Comparison of ENCODE assay signal across 1 cellular context in the genomic region with DNA sequence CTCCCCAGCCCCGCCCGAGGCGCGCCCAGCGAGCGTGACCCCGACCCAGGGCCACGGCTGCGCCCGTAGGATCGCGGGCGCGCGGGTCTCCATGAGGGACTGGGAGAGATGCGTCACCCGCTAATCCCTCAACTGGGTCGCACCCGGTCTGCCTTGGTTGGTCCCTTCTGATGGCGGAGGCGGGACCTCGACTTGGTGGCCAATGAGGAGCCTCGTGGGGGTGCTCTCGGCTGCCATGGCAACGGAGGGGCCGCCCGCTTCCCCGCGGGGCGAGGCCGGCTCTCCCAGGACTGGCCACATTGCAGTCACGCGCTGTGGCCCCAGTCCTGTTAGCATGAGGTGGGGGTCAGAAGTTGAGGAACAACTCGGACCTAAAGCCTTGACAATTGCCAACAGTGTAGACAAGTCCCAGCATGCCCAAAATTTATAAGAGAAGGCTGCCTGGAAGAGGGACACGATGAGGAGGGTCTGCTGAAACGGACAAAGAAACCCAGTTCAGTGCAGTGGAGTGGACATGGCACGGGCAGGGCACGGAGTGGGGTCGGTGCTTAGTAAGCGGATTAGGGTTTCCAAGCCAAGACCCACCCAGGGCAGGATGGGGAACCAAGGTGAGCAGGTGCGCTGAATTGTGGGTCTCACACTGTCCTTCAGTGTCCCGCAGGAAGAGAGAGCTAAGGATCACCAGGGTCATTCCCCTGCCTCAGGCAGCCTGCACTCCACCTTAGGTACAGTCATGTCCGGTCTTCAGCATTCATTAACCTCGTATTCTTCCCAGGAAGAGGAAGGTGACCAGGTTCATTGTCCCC.
A peak's percentile ranks its signal among the peaks of the same experiment; 100 is the strongest.
TF ChIP-seq lines count a peak whose summit lies in the region.

No MANE protein-coding gene starts in this region.

TF ChIP-seq in HEK293, 187 proteins besides CTCF, POLR2A, EP300 and RAD21 (continued from another document):
- no peak for TF ChIP-seq ZNF24 (tag by site-specific recombination; IDR thresholded peaks at IDR 0.05)
- peak; percentile 87 for TF ChIP-seq ZNF561 (tag by site-specific recombination; IDR thresholded peaks at IDR 0.05; ENCODE audit: borderline replicate concordance)
- no peak for TF ChIP-seq ZNF266 (tag by site-specific recombination; IDR thresholded peaks at IDR 0.05; ENCODE audit: low read depth)
- TF ChIP-seq ZNF747 (tag by site-specific recombination; IDR thresholded peaks at IDR 0.05) = no peak
- 0 out of 2 replicates have a peak, but pooled peaks have one; percentile 34 for TF ChIP-seq ZBTB7A (tag by site-specific recombination; IDR thresholded peaks at IDR 0.05; ENCODE audit: low read depth)
- TF ChIP-seq, protein P1, sequence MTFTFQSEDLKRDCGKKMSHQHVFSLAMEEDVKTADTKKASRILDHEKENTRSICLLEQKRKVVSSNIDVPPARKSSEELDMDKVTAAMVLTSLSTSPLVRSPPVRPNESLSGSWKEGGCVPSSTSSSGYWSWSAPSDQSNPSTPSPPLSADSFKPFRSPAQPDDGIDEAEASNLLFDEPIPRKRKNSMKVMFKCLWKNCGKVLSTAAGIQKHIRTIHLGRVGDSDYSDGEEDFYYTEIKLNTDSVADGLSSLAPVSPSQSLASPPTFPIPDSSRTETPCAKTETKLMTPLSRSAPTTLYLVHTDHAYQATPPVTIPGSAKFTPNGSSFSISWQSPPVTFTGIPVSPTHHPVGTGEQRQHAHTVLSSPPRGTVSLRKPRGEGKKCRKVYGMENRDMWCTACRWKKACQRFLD (tag by site-specific recombination; IDR thresholded peaks at IDR 0.05) = no peak
- TF ChIP-seq, protein P2, sequence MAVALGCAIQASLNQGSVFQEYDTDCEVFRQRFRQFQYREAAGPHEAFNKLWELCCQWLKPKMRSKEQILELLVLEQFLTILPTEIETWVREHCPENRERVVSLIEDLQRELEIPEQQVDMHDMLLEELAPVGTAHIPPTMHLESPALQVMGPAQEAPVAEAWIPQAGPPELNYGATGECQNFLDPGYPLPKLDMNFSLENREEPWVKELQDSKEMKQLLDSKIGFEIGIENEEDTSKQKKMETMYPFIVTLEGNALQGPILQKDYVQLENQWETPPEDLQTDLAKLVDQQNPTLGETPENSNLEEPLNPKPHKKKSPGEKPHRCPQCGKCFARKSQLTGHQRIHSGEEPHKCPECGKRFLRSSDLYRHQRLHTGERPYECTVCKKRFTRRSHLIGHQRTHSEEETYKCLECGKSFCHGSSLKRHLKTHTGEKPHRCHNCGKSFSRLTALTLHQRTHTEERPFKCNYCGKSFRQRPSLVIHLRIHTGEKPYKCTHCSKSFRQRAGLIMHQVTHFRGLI (tag by site-specific recombination; IDR thresholded peaks at IDR 0.05) = peak; percentile 46; the same call in 1 of the 2 replicates
- TF ChIP-seq ZFP41 (tag by site-specific recombination; IDR thresholded peaks at IDR 0.05; ENCODE audit: borderline replicate concordance) = no peak
- TF ChIP-seq YY1 (tag by site-specific recombination; IDR thresholded peaks at IDR 0.05) = no peak
- TF ChIP-seq ZNF792 (tag by site-specific recombination; IDR thresholded peaks at IDR 0.05) = no peak
- peak; percentile 94 for TF ChIP-seq GLIS2 (tag by site-specific recombination; IDR thresholded peaks at IDR 0.05)
- TF ChIP-seq, protein P3, sequence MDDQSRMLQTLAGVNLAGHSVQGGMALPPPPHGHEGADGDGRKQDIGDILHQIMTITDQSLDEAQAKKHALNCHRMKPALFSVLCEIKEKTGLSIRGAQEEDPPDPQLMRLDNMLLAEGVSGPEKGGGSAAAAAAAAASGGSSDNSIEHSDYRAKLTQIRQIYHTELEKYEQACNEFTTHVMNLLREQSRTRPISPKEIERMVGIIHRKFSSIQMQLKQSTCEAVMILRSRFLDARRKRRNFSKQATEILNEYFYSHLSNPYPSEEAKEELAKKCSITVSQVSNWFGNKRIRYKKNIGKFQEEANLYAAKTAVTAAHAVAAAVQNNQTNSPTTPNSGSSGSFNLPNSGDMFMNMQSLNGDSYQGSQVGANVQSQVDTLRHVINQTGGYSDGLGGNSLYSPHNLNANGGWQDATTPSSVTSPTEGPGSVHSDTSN (CRISPR knock-in tag; IDR thresholded peaks at IDR 0.05) = peak; percentile 64; the same call in 1 of the 2 replicates
- TF ChIP-seq KLF1 (tag by site-specific recombination; IDR thresholded peaks at IDR 0.05) = peak; percentile 90
- TF ChIP-seq SP2 (tag by site-specific recombination; IDR thresholded peaks at IDR 0.05) = peak; percentile 89
- no peak for TF ChIP-seq ZNF248 (tag by site-specific recombination; IDR thresholded peaks at IDR 0.05)
- TF ChIP-seq ZSCAN16 (tag by site-specific recombination; IDR thresholded peaks at IDR 0.05) = no peak
- TF ChIP-seq, protein P4, sequence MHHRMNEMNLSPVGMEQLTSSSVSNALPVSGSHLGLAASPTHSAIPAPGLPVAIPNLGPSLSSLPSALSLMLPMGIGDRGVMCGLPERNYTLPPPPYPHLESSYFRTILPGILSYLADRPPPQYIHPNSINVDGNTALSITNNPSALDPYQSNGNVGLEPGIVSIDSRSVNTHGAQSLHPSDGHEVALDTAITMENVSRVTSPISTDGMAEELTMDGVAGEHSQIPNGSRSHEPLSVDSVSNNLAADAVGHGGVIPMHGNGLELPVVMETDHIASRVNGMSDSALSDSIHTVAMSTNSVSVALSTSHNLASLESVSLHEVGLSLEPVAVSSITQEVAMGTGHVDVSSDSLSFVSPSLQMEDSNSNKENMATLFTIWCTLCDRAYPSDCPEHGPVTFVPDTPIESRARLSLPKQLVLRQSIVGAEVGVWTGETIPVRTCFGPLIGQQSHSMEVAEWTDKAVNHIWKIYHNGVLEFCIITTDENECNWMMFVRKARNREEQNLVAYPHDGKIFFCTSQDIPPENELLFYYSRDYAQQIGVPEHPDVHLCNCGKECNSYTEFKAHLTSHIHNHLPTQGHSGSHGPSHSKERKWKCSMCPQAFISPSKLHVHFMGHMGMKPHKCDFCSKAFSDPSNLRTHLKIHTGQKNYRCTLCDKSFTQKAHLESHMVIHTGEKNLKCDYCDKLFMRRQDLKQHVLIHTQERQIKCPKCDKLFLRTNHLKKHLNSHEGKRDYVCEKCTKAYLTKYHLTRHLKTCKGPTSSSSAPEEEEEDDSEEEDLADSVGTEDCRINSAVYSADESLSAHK (tag by site-specific recombination; IDR thresholded peaks at IDR 0.05) = peak; percentile 94
- TF ChIP-seq ZBTB8A (tag by site-specific recombination; IDR thresholded peaks at IDR 0.05) = peak; percentile 94
- TF ChIP-seq ZNF623 (tag by site-specific recombination; IDR thresholded peaks at IDR 0.05) = no peak
- TF ChIP-seq ZIC2 (tag by site-specific recombination; IDR thresholded peaks at IDR 0.05) = no peak
- peak; percentile 59 for TF ChIP-seq GLIS1 (tag by site-specific recombination; IDR thresholded peaks at IDR 0.05)
- TF ChIP-seq TRIM28 (IDR thresholded peaks at IDR 0.05; ENCODE audit: borderline replicate concordance, low read length) = no peak
- TF ChIP-seq ZNF114 (tag by site-specific recombination; IDR thresholded peaks at IDR 0.05) = no peak
- TF ChIP-seq ZNF354C (tag by site-specific recombination; IDR thresholded peaks at IDR 0.05; ENCODE audit: borderline replicate concordance, low read depth) = no peak
- TF ChIP-seq, protein P5, sequence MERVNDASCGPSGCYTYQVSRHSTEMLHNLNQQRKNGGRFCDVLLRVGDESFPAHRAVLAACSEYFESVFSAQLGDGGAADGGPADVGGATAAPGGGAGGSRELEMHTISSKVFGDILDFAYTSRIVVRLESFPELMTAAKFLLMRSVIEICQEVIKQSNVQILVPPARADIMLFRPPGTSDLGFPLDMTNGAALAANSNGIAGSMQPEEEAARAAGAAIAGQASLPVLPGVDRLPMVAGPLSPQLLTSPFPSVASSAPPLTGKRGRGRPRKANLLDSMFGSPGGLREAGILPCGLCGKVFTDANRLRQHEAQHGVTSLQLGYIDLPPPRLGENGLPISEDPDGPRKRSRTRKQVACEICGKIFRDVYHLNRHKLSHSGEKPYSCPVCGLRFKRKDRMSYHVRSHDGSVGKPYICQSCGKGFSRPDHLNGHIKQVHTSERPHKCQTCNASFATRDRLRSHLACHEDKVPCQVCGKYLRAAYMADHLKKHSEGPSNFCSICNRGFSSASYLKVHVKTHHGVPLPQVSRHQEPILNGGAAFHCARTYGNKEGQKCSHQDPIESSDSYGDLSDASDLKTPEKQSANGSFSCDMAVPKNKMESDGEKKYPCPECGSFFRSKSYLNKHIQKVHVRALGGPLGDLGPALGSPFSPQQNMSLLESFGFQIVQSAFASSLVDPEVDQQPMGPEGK (tag by site-specific recombination; IDR thresholded peaks at IDR 0.05) = peak; percentile 88
- peak; percentile 59; the same call in 1 of the 2 replicates for TF ChIP-seq ZNF335 (tag by site-specific recombination; conservative IDR thresholded peaks at IDR 0.05)
- TF ChIP-seq KLF8 (tag by site-specific recombination; IDR thresholded peaks at IDR 0.05) = peak; percentile 48; the same call in 1 of the 2 replicates
- peak; percentile 98 for TF ChIP-seq ZNF10 (tag by site-specific recombination; IDR thresholded peaks at IDR 0.05)
- TF ChIP-seq, protein P6, sequence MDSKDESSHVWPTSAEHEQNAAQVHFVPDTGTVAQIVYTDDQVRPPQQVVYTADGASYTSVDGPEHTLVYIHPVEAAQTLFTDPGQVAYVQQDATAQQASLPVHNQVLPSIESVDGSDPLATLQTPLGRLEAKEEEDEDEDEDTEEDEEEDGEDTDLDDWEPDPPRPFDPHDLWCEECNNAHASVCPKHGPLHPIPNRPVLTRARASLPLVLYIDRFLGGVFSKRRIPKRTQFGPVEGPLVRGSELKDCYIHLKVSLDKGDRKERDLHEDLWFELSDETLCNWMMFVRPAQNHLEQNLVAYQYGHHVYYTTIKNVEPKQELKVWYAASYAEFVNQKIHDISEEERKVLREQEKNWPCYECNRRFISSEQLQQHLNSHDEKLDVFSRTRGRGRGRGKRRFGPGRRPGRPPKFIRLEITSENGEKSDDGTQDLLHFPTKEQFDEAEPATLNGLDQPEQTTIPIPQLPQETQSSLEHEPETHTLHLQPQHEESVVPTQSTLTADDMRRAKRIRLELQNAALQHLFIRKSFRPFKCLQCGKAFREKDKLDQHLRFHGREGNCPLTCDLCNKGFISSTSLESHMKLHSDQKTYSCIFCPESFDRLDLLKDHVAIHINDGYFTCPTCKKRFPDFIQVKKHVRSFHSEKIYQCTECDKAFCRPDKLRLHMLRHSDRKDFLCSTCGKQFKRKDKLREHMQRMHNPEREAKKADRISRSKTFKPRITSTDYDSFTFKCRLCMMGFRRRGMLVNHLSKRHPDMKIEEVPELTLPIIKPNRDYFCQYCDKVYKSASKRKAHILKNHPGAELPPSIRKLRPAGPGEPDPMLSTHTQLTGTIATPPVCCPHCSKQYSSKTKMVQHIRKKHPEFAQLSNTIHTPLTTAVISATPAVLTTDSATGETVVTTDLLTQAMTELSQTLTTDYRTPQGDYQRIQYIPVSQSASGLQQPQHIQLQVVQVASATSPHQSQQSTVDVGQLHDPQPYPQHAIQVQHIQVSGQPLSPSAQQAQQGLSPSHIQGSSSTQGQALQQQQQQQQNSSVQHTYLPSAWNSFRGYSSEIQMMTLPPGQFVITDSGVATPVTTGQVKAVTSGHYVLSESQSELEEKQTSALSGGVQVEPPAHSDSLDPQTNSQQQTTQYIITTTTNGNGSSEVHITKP (tag by site-specific recombination; IDR thresholded peaks at IDR 0.05) = peak; percentile 51; the same call in 1 of the 2 replicates
- TF ChIP-seq IKZF3 (tag by site-specific recombination; IDR thresholded peaks at IDR 0.05) = peak; percentile 87
- TF ChIP-seq ZNF629 (tag by site-specific recombination; IDR thresholded peaks at IDR 0.05) = peak; percentile 7; the same call in 1 of the 2 replicates
- TF ChIP-seq, protein P7, sequence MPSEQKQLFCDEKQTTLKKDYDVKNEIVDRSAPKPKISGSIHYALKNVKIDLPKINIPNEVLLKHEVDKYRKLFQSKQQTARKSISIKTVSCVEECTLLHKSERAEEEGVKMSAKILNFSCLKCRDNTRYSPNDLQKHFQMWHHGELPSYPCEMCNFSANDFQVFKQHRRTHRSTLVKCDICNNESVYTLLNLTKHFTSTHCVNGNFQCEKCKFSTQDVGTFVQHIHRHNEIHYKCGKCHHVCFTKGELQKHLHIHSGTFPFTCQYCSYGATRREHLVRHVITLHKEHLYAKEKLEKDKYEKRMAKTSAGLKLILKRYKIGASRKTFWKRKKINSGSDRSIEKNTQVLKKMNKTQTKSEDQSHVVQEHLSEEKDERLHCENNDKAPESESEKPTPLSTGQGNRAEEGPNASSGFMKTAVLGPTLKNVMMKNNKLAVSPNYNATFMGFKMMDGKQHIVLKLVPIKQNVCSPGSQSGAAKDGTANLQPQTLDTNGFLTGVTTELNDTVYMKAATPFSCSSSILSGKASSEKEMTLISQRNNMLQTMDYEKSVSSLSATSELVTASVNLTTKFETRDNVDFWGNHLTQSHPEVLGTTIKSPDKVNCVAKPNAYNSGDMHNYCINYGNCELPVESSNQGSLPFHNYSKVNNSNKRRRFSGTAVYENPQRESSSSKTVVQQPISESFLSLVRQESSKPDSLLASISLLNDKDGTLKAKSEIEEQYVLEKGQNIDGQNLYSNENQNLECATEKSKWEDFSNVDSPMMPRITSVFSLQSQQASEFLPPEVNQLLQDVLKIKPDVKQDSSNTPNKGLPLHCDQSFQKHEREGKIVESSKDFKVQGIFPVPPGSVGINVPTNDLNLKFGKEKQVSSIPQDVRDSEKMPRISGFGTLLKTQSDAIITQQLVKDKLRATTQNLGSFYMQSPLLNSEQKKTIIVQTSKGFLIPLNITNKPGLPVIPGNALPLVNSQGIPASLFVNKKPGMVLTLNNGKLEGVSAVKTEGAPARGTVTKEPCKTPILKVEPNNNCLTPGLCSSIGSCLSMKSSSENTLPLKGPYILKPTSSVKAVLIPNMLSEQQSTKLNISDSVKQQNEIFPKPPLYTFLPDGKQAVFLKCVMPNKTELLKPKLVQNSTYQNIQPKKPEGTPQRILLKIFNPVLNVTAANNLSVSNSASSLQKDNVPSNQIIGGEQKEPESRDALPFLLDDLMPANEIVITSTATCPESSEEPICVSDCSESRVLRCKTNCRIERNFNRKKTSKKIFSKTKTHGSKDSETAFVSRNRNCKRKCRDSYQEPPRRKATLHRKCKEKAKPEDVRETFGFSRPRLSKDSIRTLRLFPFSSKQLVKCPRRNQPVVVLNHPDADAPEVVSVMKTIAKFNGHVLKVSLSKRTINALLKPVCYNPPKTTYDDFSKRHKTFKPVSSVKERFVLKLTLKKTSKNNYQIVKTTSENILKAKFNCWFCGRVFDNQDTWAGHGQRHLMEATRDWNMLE (tag by site-specific recombination; conservative IDR thresholded peaks at IDR 0.05; ENCODE audit: low read depth) = no peak
- TF ChIP-seq, protein P8, sequence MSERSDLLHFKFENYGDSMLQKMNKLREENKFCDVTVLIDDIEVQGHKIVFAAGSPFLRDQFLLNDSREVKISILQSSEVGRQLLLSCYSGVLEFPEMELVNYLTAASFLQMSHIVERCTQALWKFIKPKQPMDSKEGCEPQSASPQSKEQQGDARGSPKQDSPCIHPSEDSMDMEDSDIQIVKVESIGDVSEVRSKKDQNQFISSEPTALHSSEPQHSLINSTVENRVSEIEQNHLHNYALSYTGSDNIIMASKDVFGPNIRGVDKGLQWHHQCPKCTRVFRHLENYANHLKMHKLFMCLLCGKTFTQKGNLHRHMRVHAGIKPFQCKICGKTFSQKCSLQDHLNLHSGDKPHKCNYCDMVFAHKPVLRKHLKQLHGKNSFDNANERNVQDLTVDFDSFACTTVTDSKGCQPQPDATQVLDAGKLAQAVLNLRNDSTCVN (tag by site-specific recombination; optimal IDR thresholded peaks at IDR 0.05) = peak; percentile 93
